ENCODE assay signal across 10 cellular contexts in genomic region chr6:35402136-35402855, GRCh38. TPM values are rescaled to one million over a fixed set of nuclear protein-coding genes. Genes with fewer than 3 reads are reported as not detected.
DNase-seq lines count a peak whose midpoint lies in the region; ATAC-seq and TF ChIP-seq lines count a peak whose summit lies in the region.
"Had no signal": no experiment of that assay in that cellular context is flagged by ENCODE, and none has a peak within 500 bp of the region (broad histone marks: within the 10 kb centered on the region; RNA-seq: fewer than 3 reads in every experiment).

No MANE protein-coding gene starts in this region.

- H3K4me3 ChIP-seq in RWPE2 (ENCODE audit: severe bottlenecking) (no peak overlapping the region), right lobe of liver (peak overlapping the region in 1 of 3 donors; percentile 16)
- H3K4me3 ChIP-seq: smooth muscle cell had no signal

- 41% methylated on average over 7 of the region's 8 CpGs for WGBS in right lobe of liver (ENCODE audit: insufficient coverage, low coverage, low lambda C conversion rate, missing lambda C conversion rate)

- in situ Hi-C loops in ACHN (cut with HindIII; ENCODE audit: low pct_ligation_motif_present, low pct_unique_long_range_greater_than_20kb, low sequenced_read_pairs): no loop called here

- DNase-seq in ACHN: peak; percentile 71
- no peak for DNase-seq in RWPE2 (ENCODE audit: low spot score)
- peak; percentile 57 to 90 (median 77) for DNase-seq in right lobe of liver
- no peak for DNase-seq in C1 segment of cervical spinal cord (lab: John Stamatoyannopoulos, UW)
- DNase-seq in SKM-1 treated with dmso at 0.1 percent for 144 hours (lab: John Stamatoyannopoulos, UW; ENCODE audit: unreplicated experiment): no peak
- DNase-seq: NCI-H1092 had no signal

- H3K9me3 ChIP-seq in RWPE2 (ENCODE audit: severe bottlenecking) (no peaks in the 10 kb centered on the region), right lobe of liver (no peaks in the 10 kb centered on the region)

- H3K27ac ChIP-seq in RWPE2 (ENCODE audit: poor library complexity, severe bottlenecking) (peak overlapping the region; percentile 99), right lobe of liver (peak overlapping the region in 2 of 3 donors; percentile 25 to 57)

- H3K36me3 ChIP-seq in RWPE2 (ENCODE audit: low read depth): peaks cover 44% of the 10 kb centered on the region
- H3K36me3 ChIP-seq in right lobe of liver: no peaks in the 10 kb centered on the region

- intact Hi-C loops in right lobe of liver (cut with DNase I): no loop called here

- H3K4me1 ChIP-seq in RWPE2 (ENCODE audit: insufficient read depth, poor library complexity, severe bottlenecking): peaks cover 32% of the 10 kb centered on the region
- H3K4me1 ChIP-seq in right lobe of liver: peaks cover 0 to 35% (median 19%) of the 10 kb centered on the region in 4 donors

- peak; percentile 56 for ATAC-seq in GM19351 (IDR thresholded peaks at IDR 0.05; ENCODE audit: unreplicated experiment)
- no peak for ATAC-seq in RWPE2 (ENCODE audit: low read depth)
- peak; percentile 71 to 88 (median 86) for ATAC-seq in right lobe of liver
- no peak for ATAC-seq in HG03520 (IDR thresholded peaks at IDR 0.05; ENCODE audit: unreplicated experiment)
- ATAC-seq in GM19035 (IDR thresholded peaks at IDR 0.05; ENCODE audit: unreplicated experiment): no peak

- TF ChIP-seq CTCF in RWPE2 (IDR thresholded peaks at IDR 0.05; ENCODE audit: poor library complexity, severe bottlenecking): no peak
- TF ChIP-seq CTCF in right lobe of liver (IDR thresholded peaks at IDR 0.05): no peak

- H3K27me3 ChIP-seq in RWPE2 (ENCODE audit: insufficient read depth, poor library complexity, severe bottlenecking) (no peaks in the 10 kb centered on the region), right lobe of liver (no peaks in the 10 kb centered on the region)

- no peak for TF ChIP-seq POLR2A in right lobe of liver (IDR thresholded peaks at IDR 0.05)

RNA-seq across cellular contexts. Expression of gene FANCE, which starts 49.8 kb away (rescaled TPM):
- 1 to 10 TPM in 3 of 6 experiments, under 1 TPM in 3; 0.44 to 1.7 (median 0.95) TPM for total RNA-seq in right lobe of liver

RNA-seq across cellular contexts. Expression of gene PPARD, which starts 59.9 kb away (rescaled TPM):
- 10 to 100 TPM in 1 of 6 experiments, 1 to 10 TPM in 5; 5.2 to 18.8 (median 5.9) TPM for total RNA-seq in right lobe of liver

Comparison
In these comparisons a context has a peak if more than half of its experiments do, and no peak if none do; other contexts are left out.
1. DNase-seq: peak in ACHN (single experiment) and right lobe of liver (3 of 3); none in RWPE2 (single experiment), C1 segment of cervical spinal cord (0 of 14) and SKM-1 treated with dmso at 0.1 percent for 144 hours (single experiment).
2. ATAC-seq: peak in GM19351 (single experiment) and right lobe of liver (4 of 4); none in RWPE2 (single experiment), HG03520 (single experiment) and GM19035 (single experiment).